Comparison of ENCODE assay signal across 18 cellular contexts in the genomic region with DNA sequence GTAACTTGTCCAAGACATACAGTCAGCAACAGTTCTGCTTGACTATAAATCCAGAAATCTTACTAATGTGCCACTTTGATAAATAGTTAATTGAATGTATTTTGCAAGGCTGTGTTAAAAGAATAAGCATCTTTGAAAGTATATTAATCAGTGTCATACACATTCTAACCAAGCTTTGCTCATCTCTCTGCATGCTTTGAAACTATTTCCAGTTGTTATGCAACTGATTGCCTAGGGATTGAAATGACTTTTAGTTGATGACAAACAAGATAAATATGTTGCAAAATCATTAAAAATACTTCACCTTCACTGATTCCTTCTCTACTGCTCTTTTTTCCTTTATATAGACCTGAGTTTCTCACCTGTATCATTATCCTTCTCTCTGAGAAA.
A peak's percentile ranks its signal among the peaks of the same experiment; 100 is the strongest.
DNase-seq lines count a peak whose midpoint lies in the region; ATAC-seq and TF ChIP-seq lines count a peak whose summit lies in the region.
"Had no signal": no experiment of that assay in that cellular context is flagged by ENCODE, and none has a peak within 500 bp of the region (broad histone marks: within the 10 kb centered on the region; RNA-seq: fewer than 3 reads in every experiment).

No MANE protein-coding gene starts in this region.

- H3K4me3 Mint-ChIP-seq in activated T-helper 1 cell treated with anti-CD3 and anti-CD28 coated beads, Interleukin-12 subunit alpha, Interleukin-12 subunit beta, Interleukin-2, Interleukin-4 antibody, amounts not matched to agents 30 ng/mL and 10 ng/mL and 1 ng/mL, durations not matched to agents 14 hours and 24 hours and 36 hours, result no peak overlapping the region
- H3K4me3 Mint-ChIP-seq: activated CD4-positive, alpha-beta T cell treated with anti-CD3 and anti-CD28 coated beads for 36 hours; activated naive CD4-positive, alpha-beta T cell treated with anti-CD3 and anti-CD28 coated beads, Interleukin-2, amount 10 ng/mL, durations not matched to agents 7 days and 5 days; type B pancreatic cell had no signal

- H3K36me3 ChIP-seq in right lobe of liver, result no peaks in the 10 kb centered on the region
- H3K36me3 ChIP-seq: HAP-1 had no signal

- peak in 3 of 4 donors; percentile 50 to 83 (median 57) for ATAC-seq in right lobe of liver
- ATAC-seq: activated CD4-positive, alpha-beta T cell treated with anti-CD3 and anti-CD28 coated beads for 36 hours; Right ventricle myocardium inferior had no signal

- no peak for TF ChIP-seq CTCF in right lobe of liver (IDR thresholded peaks at IDR 0.05)

- no peaks in the 10 kb centered on the region for H3K27me3 Mint-ChIP-seq in activated T-helper 1 cell treated with anti-CD3 and anti-CD28 coated beads, Interleukin-12 subunit alpha, Interleukin-12 subunit beta, Interleukin-2, Interleukin-4 antibody, amounts not matched to agents 30 ng/mL and 10 ng/mL and 1 ng/mL, durations not matched to agents 14 hours and 24 hours and 36 hours (ENCODE audit: insufficient read depth)
- H3K27me3 Mint-ChIP-seq: activated CD4-positive, alpha-beta T cell treated with anti-CD3 and anti-CD28 coated beads for 36 hours; activated naive CD4-positive, alpha-beta T cell treated with anti-CD3 and anti-CD28 coated beads, Interleukin-2, amount 10 ng/mL, durations not matched to agents 7 days and 5 days; type B pancreatic cell had no signal

- no peak for TF ChIP-seq POLR2A in right lobe of liver (IDR thresholded peaks at IDR 0.05)

- peaks cover 12% of the 10 kb centered on the region for H3K9me3 Mint-ChIP-seq in activated T-helper 1 cell treated with anti-CD3 and anti-CD28 coated beads, Interleukin-12 subunit alpha, Interleukin-12 subunit beta, Interleukin-2, Interleukin-4 antibody, amounts not matched to agents 30 ng/mL and 10 ng/mL and 1 ng/mL, durations not matched to agents 14 hours and 24 hours and 36 hours

- no peak overlapping the region for H3K27ac ChIP-seq in right lobe of liver

- peaks cover 28% of the 10 kb centered on the region for H3K4me1 Mint-ChIP-seq in activated T-helper 1 cell treated with anti-CD3 and anti-CD28 coated beads, Interleukin-12 subunit alpha, Interleukin-12 subunit beta, Interleukin-2, Interleukin-4 antibody, amounts not matched to agents 30 ng/mL and 10 ng/mL and 1 ng/mL, durations not matched to agents 14 hours and 24 hours and 36 hours (ENCODE audit: low read depth)

- no peak overlapping the region for H3K27ac Mint-ChIP-seq in activated T-helper 1 cell treated with anti-CD3 and anti-CD28 coated beads, Interleukin-12 subunit alpha, Interleukin-12 subunit beta, Interleukin-2, Interleukin-4 antibody, amounts not matched to agents 30 ng/mL and 10 ng/mL and 1 ng/mL, durations not matched to agents 14 hours and 24 hours and 36 hours
- H3K27ac Mint-ChIP-seq: activated CD4-positive, alpha-beta T cell treated with anti-CD3 and anti-CD28 coated beads for 36 hours; activated naive CD4-positive, alpha-beta T cell treated with anti-CD3 and anti-CD28 coated beads, Interleukin-2, amount 10 ng/mL, durations not matched to agents 7 days and 5 days; type B pancreatic cell had no signal

- DNase-seq in AG08396 (ENCODE audit: low spot score) (peak; percentile 17), NCI-H226 (peak; percentile 39), dedifferentiated amniotic fluid mesenchymal stem cell (ENCODE audit: extremely low spot score) (peak; percentile 45), right lobe of liver (no peak), SKM-1 (lab: John Stamatoyannopoulos, UW; ENCODE audit: unreplicated experiment) (no peak), ureter (ENCODE audit: low spot score) (no peak), NCI-H526 (lab: John Stamatoyannopoulos, UW) (no peak)
- DNase-seq in activated T-helper 1 cell treated with anti-CD3 and anti-CD28 coated beads, Interleukin-12 subunit alpha, Interleukin-12 subunit beta, Interleukin-2, Interleukin-4 antibody, amounts not matched to agents 30 ng/mL and 10 ng/mL and 1 ng/mL, durations not matched to agents 14 hours and 24 hours and 36 hours (ENCODE audit: low spot score), result no peak
- DNase-seq: activated CD4-positive, alpha-beta T cell treated with anti-CD3 and anti-CD28 coated beads for 36 hours; activated naive CD4-positive, alpha-beta T cell treated with anti-CD3 and anti-CD28 coated beads, Interleukin-2, amount 10 ng/mL, durations not matched to agents 7 days and 5 days; effector CD8-positive, alpha-beta T cell; glutamatergic neuron; MM.1S; NCI-H2081 treated with DMSO at 0.1 percent for 48 hours; T1000 had no signal

- intact Hi-C loops in right lobe of liver (cut with DNase I), result no loop called here
- intact Hi-C loops in activated T-helper 1 cell treated with anti-CD3 and anti-CD28 coated beads, Interleukin-12 subunit alpha, Interleukin-12 subunit beta, Interleukin-2, Interleukin-4 antibody, amounts not matched to agents 30 ng/mL and 10 ng/mL and 1 ng/mL, durations not matched to agents 14 hours and 24 hours and 36 hours (cut with micrococcal nuclease), result no loop called here

- peaks cover 0 to 15% (median 3%) of the 10 kb centered on the region in 4 donors for H3K4me1 ChIP-seq in right lobe of liver
- H3K4me1 ChIP-seq: HAP-1 had no signal

- H3K27me3 ChIP-seq in right lobe of liver, result no peaks in the 10 kb centered on the region

- no peaks in the 10 kb centered on the region for H3K9me3 ChIP-seq in right lobe of liver
- H3K9me3 ChIP-seq: HAP-1 had no signal

- H3K4me3 ChIP-seq in right lobe of liver, result no peak overlapping the region
- H3K4me3 ChIP-seq: HAP-1 had no signal

- H3K36me3 Mint-ChIP-seq in activated T-helper 1 cell treated with anti-CD3 and anti-CD28 coated beads, Interleukin-12 subunit alpha, Interleukin-12 subunit beta, Interleukin-2, Interleukin-4 antibody, amounts not matched to agents 30 ng/mL and 10 ng/mL and 1 ng/mL, durations not matched to agents 14 hours and 24 hours and 36 hours (ENCODE audit: low read depth), result peaks cover 9% of the 10 kb centered on the region

Comparison
In these comparisons a context has a peak if more than half of its experiments do, and no peak if none do; other contexts are left out.
1. DNase-seq: peak in AG08396 (single experiment), NCI-H226 (single experiment) and dedifferentiated amniotic fluid mesenchymal stem cell (single experiment); none in right lobe of liver (0 of 3), SKM-1 (single experiment), activated T-helper 1 cell treated with anti-CD3 and anti-CD28 coated beads, Interleukin-12 subunit alpha, Interleukin-12 subunit beta, Interleukin-2, Interleukin-4 antibody, amounts not matched to agents 30 ng/mL and 10 ng/mL and 1 ng/mL, durations not matched to agents 14 hours and 24 hours and 36 hours (single experiment), ureter (single experiment) and NCI-H526 (0 of 2).